ENCODE assay signal across 12 cellular contexts in the genomic region with DNA sequence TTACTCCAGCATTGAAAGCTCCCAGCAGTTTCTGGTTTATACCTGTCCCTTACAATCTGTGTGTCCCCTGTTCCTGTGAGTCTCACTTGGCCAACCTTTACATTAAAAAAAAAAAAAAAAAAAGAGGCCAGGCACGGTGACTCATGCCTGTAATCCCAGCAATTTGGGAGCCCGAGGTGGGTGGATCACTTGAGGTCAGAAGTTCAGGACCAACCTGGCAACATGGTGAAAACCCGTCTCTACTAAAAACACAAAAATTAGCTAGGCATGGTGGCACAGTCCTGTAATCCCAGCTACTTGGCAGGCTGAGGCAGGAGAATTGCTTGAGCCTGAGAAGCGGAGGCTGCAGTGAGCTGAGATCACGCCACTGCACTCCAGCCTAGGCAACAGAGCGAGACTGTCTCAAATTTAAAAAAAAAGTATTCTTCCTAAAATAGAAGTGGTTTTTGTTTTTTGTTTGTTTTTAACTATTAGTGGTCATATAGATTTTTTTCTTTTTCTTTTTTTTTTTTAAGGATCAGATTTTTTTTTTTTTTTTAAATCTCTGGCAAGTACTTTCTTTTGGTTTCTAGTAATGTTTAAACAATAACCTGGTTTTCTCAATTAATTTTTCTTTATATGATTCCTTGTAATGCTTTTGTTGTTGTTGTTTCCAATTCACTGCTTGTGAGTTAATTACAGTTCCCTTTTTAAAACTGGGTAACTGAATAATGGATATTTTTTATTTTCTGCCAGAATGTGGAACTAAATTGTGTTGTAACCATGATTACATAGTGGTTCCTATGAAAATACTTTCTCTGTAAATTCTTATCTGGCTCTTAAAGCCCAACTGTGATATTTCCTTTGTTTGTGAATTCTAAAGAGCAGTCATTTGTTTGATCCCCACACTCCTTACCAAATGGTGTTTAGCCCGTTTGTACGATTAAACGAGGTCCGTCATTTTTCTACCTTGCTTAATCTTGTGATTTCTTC.
DNase-seq lines count a peak whose midpoint lies in the region; ATAC-seq and FAIRE-seq lines count a peak whose summit lies in the region.
"Had no signal": no experiment of that assay in that cellular context is flagged by ENCODE, and none has a peak within 500 bp of the region (broad histone marks: within the 10 kb centered on the region; RNA-seq: fewer than 3 reads in every experiment).

No MANE protein-coding gene starts in this region.

- ATAC-seq in GM21576 (IDR thresholded peaks at IDR 0.05; ENCODE audit: unreplicated experiment) = no peak
- ATAC-seq: activated CD4-positive, CD25-positive, alpha-beta regulatory T cell treated with anti-CD3 and anti-CD28 coated beads, Interleukin-2, amount 50 U/mL, for 24 hours; pancreas had no signal

- FAIRE-seq in frontal cortex (lab: Jason Lieb, UNC) (peak; percentile 79), HTR-8/SVneo (lab: Jason Lieb, UNC) (no peak)
- FAIRE-seq: pancreas had no signal

- DNase-seq in CD1c-positive myeloid dendritic cell (ENCODE audit: extremely low spot score) (peak; percentile 73), Kasumi-1 (lab: John Stamatoyannopoulos, UW) (peak; percentile 12 to 16), SW480 (ENCODE audit: low spot score) (peak; percentile 31), frontal cortex (ENCODE audit: low spot score in 2 of 2) (no peak), NK-92 (lab: John Stamatoyannopoulos, UW; ENCODE audit: unreplicated experiment) (no peak), HTR-8/SVneo (ENCODE audit: insufficient read length, low spot score) (no peak), NCI-H1417 (lab: John Stamatoyannopoulos, UW) (no peak)
- DNase-seq: activated CD8-positive, alpha-beta memory T cell treated with anti-CD3 and anti-CD28 coated beads, Interleukin-2, amount 50 U/mL, for 48 hours; NCI-H2171; pancreas had no signal

Comparison
In these comparisons a context has a peak if more than half of its experiments do, and no peak if none do; other contexts are left out.
1. DNase-seq: peak in CD1c-positive myeloid dendritic cell (single experiment), Kasumi-1 (2 of 2) and SW480 (single experiment); none in frontal cortex (0 of 2), NK-92 (single experiment), HTR-8/SVneo (single experiment) and NCI-H1417 (0 of 3).